ENCODE assay signal across 15 cellular contexts in genomic region chr17:61330174-61331150, GRCh38.
"Had no signal": no experiment of that assay in that cellular context is flagged by ENCODE, and none has a peak within 500 bp of the region (broad histone marks: within the 10 kb centered on the region; RNA-seq: fewer than 3 reads in every experiment).

No MANE protein-coding gene starts in this region.

- H3K27me3 Mint-ChIP-seq: activated CD4-positive, alpha-beta memory T cell treated with anti-CD3 and anti-CD28 coated beads, Interleukin-2, amount 10 ng/mL, durations not matched to agents 7 days and 5 days; activated CD4-positive, alpha-beta T cell treated with anti-CD3 and anti-CD28 coated beads for 36 hours; naive thymus-derived CD4-positive, alpha-beta T cell; stimulated activated naive B cell treated with anti-CD40 and anti-IgM and Interleukin-4, amounts not matched to agents 10 μg/mL and 1 μg/mL and 100 μg/mL, for 72 hours had no signal

- H3K27ac ChIP-seq: WERI-Rb-1 had no signal

- DNase-seq: activated CD4-positive, alpha-beta memory T cell treated with anti-CD3 and anti-CD28 coated beads, Interleukin-2, amount 10 ng/mL, durations not matched to agents 7 days and 5 days; activated CD4-positive, alpha-beta T cell treated with anti-CD3 and anti-CD28 coated beads for 36 hours; activated CD8-positive, alpha-beta memory T cell treated with anti-CD3 and anti-CD28 coated beads, Interleukin-2, amount 50 U/mL, for 4 hours; activated T-cell treated with anti-CD3 and anti-CD28 coated beads, Interleukin-2, amount 50 U/mL, for 72 hours; central memory CD4-positive, alpha-beta T cell; cortex of kidney; effector memory CD4-positive, alpha-beta T cell; kidney glomerular epithelial cell; mammary epithelial cell; naive thymus-derived CD4-positive, alpha-beta T cell; stimulated activated CD4-positive, alpha-beta T cell treated with anti-CD3 and anti-CD28 coated beads, Interleukin-2, amount 100 ng/mL, for 24 hours; stimulated activated naive B cell treated with anti-CD40 and anti-IgM and Interleukin-4, amounts not matched to agents 10 μg/mL and 1 μg/mL and 100 μg/mL, for 72 hours; T-helper 1 cell; WERI-Rb-1 had no signal

- ATAC-seq: activated CD4-positive, alpha-beta T cell treated with anti-CD3 and anti-CD28 coated beads for 36 hours; activated T-cell treated with anti-CD3 and anti-CD28 coated beads, Interleukin-2, amount 50 U/mL, for 72 hours; naive thymus-derived CD4-positive, alpha-beta T cell; sciatic nerve; stimulated activated naive B cell treated with anti-CD40 and anti-IgM and Interleukin-4, amounts not matched to agents 10 μg/mL and 1 μg/mL and 100 μg/mL, for 72 hours had no signal

- H3K36me3 Mint-ChIP-seq: stimulated activated naive B cell treated with anti-CD40 and anti-IgM and Interleukin-4, amounts not matched to agents 10 μg/mL and 1 μg/mL and 100 μg/mL, for 72 hours had no signal

- H3K4me1 Mint-ChIP-seq: activated CD4-positive, alpha-beta memory T cell treated with anti-CD3 and anti-CD28 coated beads, Interleukin-2, amount 10 ng/mL, durations not matched to agents 7 days and 5 days; stimulated activated naive B cell treated with anti-CD40 and anti-IgM and Interleukin-4, amounts not matched to agents 10 μg/mL and 1 μg/mL and 100 μg/mL, for 72 hours had no signal

- H3K9me3 Mint-ChIP-seq: activated CD4-positive, alpha-beta memory T cell treated with anti-CD3 and anti-CD28 coated beads, Interleukin-2, amount 10 ng/mL, durations not matched to agents 7 days and 5 days; activated T-cell treated with anti-CD3 and anti-CD28 coated beads, Interleukin-2, amount 50 U/mL, for 72 hours; naive thymus-derived CD4-positive, alpha-beta T cell; stimulated activated naive B cell treated with anti-CD40 and anti-IgM and Interleukin-4, amounts not matched to agents 10 μg/mL and 1 μg/mL and 100 μg/mL, for 72 hours had no signal

- H3K27ac Mint-ChIP-seq: activated CD4-positive, alpha-beta memory T cell treated with anti-CD3 and anti-CD28 coated beads, Interleukin-2, amount 10 ng/mL, durations not matched to agents 7 days and 5 days; activated CD4-positive, alpha-beta T cell treated with anti-CD3 and anti-CD28 coated beads for 36 hours; activated T-cell treated with anti-CD3 and anti-CD28 coated beads, Interleukin-2, amount 50 U/mL, for 72 hours; naive thymus-derived CD4-positive, alpha-beta T cell; stimulated activated naive B cell treated with anti-CD40 and anti-IgM and Interleukin-4, amounts not matched to agents 10 μg/mL and 1 μg/mL and 100 μg/mL, for 72 hours had no signal

- H3K36me3 ChIP-seq: WERI-Rb-1 had no signal

- H3K4me3 Mint-ChIP-seq: activated CD4-positive, alpha-beta memory T cell treated with anti-CD3 and anti-CD28 coated beads, Interleukin-2, amount 10 ng/mL, durations not matched to agents 7 days and 5 days; activated CD4-positive, alpha-beta T cell treated with anti-CD3 and anti-CD28 coated beads for 36 hours; activated T-cell treated with anti-CD3 and anti-CD28 coated beads, Interleukin-2, amount 50 U/mL, for 72 hours; naive thymus-derived CD4-positive, alpha-beta T cell; stimulated activated naive B cell treated with anti-CD40 and anti-IgM and Interleukin-4, amounts not matched to agents 10 μg/mL and 1 μg/mL and 100 μg/mL, for 72 hours had no signal
